ENCODE assay signal across 1 cellular context in the genomic region with DNA sequence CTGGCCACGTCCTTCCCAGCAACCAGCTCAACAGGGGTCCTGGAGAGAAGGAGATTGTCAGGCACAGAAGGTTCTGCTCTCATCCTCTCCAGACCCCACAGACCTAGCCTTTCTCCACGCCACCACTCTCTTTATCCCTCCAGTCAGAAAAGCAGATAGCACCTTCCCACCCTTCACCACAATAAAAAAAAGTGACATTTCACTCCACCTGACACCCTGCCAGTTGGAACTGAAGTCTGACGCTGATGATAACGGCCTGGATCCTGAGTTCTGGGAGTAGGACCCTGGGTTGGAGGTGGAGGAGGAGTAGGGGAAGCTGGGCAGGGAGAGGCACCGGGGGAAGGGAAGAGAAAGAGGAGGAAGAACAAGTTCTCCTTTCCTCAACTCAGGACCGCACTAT.
TF ChIP-seq lines count a peak whose summit lies in the region.

No MANE protein-coding gene starts in this region.

TF ChIP-seq in K562, 482 proteins besides CTCF, POLR2A, EP300 and RAD21 (continued from another document and continues in another):
- TF ChIP-seq, protein P1, sequence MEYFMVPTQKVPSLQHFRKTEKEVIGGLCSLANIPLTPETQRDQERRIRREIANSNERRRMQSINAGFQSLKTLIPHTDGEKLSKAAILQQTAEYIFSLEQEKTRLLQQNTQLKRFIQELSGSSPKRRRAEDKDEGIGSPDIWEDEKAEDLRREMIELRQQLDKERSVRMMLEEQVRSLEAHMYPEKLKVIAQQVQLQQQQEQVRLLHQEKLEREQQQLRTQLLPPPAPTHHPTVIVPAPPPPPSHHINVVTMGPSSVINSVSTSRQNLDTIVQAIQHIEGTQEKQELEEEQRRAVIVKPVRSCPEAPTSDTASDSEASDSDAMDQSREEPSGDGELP (CRISPR knock-in tag; IDR thresholded peaks at IDR 0.05; ENCODE audit: borderline replicate concordance), result peak; percentile 46; the same call in 1 of the 2 replicates
- no peak for TF ChIP-seq FOXK1 (CRISPR knock-in tag; IDR thresholded peaks at IDR 0.05; ENCODE audit: borderline replicate concordance)
- TF ChIP-seq SREBF1 (IDR thresholded peaks at IDR 0.05; ENCODE audit: borderline replicate concordance, low read depth, low read length), result no peak
- TF ChIP-seq, protein P2, sequence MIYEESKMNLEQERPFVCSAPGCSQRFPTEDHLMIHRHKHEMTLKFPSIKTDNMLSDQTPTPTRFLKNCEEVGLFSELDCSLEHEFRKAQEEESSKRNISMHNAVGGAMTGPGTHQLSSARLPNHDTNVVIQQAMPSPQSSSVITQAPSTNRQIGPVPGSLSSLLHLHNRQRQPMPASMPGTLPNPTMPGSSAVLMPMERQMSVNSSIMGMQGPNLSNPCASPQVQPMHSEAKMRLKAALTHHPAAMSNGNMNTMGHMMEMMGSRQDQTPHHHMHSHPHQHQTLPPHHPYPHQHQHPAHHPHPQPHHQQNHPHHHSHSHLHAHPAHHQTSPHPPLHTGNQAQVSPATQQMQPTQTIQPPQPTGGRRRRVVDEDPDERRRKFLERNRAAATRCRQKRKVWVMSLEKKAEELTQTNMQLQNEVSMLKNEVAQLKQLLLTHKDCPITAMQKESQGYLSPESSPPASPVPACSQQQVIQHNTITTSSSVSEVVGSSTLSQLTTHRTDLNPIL (CRISPR knock-in tag; IDR thresholded peaks at IDR 0.05), result no peak
- TF ChIP-seq, protein P3, sequence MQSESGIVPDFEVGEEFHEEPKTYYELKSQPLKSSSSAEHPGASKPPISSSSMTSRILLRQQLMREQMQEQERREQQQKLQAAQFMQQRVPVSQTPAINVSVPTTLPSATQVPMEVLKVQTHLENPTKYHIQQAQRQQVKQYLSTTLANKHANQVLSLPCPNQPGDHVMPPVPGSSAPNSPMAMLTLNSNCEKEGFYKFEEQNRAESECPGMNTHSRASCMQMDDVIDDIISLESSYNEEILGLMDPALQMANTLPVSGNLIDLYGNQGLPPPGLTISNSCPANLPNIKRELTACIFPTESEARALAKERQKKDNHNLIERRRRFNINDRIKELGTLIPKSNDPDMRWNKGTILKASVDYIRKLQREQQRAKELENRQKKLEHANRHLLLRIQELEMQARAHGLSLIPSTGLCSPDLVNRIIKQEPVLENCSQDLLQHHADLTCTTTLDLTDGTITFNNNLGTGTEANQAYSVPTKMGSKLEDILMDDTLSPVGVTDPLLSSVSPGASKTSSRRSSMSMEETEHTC (IDR thresholded peaks at IDR 0.05), result no peak
- TF ChIP-seq, protein P4, sequence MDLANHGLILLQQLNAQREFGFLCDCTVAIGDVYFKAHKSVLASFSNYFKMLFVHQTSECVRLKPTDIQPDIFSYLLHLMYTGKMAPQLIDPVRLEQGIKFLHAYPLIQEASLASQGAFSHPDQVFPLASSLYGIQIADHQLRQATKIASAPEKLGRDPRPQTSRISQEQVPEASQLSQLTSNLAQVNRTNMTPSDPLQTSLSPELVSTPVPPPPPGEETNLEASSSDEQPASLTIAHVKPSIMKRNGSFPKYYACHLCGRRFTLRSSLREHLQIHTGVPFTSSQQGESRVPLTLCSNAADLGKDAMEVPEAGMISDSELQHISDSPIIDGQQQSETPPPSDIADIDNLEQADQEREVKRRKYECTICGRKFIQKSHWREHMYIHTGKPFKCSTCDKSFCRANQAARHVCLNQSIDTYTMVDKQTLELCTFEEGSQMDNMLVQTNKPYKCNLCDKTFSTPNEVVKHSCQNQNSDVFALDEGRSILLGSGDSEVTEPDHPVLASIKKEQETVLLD (IDR thresholded peaks at IDR 0.05), result peak; percentile 56; the same call in 1 of the 2 replicates
- TF ChIP-seq HCFC1 (IDR thresholded peaks at IDR 0.05; ENCODE audit: low read depth, low read length), result no peak
- TF ChIP-seq PHB2 (IDR thresholded peaks at IDR 0.05; ENCODE audit: low read depth), result no peak
- no peak for TF ChIP-seq ZNF584 (CRISPR knock-in tag; IDR thresholded peaks at IDR 0.05; ENCODE audit: low read depth)
- TF ChIP-seq BRD4 (IDR thresholded peaks at IDR 0.05), result no peak
- no peak for TF ChIP-seq ZNF695 (CRISPR knock-in tag; IDR thresholded peaks at IDR 0.05)
- TF ChIP-seq RBFOX2 (IDR thresholded peaks at IDR 0.05; ENCODE audit: low read depth, low read length), result no peak
- no peak for TF ChIP-seq ZNF766 (CRISPR knock-in tag; conservative IDR thresholded peaks at IDR 0.05)
- no peak for TF ChIP-seq ATF1 (CRISPR knock-in tag; IDR thresholded peaks at IDR 0.05)
- TF ChIP-seq ATF1 (tag; IDR thresholded peaks at IDR 0.05), result no peak
- no peak for TF ChIP-seq ASH1L (IDR thresholded peaks at IDR 0.05; ENCODE audit: borderline replicate concordance, low read depth, partially characterized antibody)
- TF ChIP-seq SP1 (CRISPR knock-in tag; IDR thresholded peaks at IDR 0.05), result no peak
- no peak for TF ChIP-seq SIRT6 (IDR thresholded peaks at IDR 0.05; ENCODE audit: low read depth, low read length)
- TF ChIP-seq HOXB6 (CRISPR knock-in tag; IDR thresholded peaks at IDR 0.05; ENCODE audit: borderline replicate concordance), result no peak
- TF ChIP-seq ZNF668 (CRISPR knock-in tag; IDR thresholded peaks at IDR 0.05), result no peak
- TF ChIP-seq SMARCE1 (IDR thresholded peaks at IDR 0.05), result peak; percentile 68
- no peak for TF ChIP-seq PHF21A (IDR thresholded peaks at IDR 0.05; ENCODE audit: borderline replicate concordance, low read depth)
- TF ChIP-seq, protein P5, sequence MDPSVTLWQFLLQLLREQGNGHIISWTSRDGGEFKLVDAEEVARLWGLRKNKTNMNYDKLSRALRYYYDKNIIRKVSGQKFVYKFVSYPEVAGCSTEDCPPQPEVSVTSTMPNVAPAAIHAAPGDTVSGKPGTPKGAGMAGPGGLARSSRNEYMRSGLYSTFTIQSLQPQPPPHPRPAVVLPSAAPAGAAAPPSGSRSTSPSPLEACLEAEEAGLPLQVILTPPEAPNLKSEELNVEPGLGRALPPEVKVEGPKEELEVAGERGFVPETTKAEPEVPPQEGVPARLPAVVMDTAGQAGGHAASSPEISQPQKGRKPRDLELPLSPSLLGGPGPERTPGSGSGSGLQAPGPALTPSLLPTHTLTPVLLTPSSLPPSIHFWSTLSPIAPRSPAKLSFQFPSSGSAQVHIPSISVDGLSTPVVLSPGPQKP (CRISPR knock-in tag; IDR thresholded peaks at IDR 0.05), result no peak
- peak; percentile 60 to 73; a peak in 3 of 4 replicates for TF ChIP-seq TRIM24 (IDR thresholded peaks at IDR 0.05)
- TF ChIP-seq MAFF (IDR thresholded peaks at IDR 0.05; ENCODE audit: low read length), result 0 out of 2 replicates have a peak, but pooled peaks have one; percentile 40
- TF ChIP-seq ZNF3 (CRISPR knock-in tag; IDR thresholded peaks at IDR 0.05), result no peak
- TF ChIP-seq, protein P6, sequence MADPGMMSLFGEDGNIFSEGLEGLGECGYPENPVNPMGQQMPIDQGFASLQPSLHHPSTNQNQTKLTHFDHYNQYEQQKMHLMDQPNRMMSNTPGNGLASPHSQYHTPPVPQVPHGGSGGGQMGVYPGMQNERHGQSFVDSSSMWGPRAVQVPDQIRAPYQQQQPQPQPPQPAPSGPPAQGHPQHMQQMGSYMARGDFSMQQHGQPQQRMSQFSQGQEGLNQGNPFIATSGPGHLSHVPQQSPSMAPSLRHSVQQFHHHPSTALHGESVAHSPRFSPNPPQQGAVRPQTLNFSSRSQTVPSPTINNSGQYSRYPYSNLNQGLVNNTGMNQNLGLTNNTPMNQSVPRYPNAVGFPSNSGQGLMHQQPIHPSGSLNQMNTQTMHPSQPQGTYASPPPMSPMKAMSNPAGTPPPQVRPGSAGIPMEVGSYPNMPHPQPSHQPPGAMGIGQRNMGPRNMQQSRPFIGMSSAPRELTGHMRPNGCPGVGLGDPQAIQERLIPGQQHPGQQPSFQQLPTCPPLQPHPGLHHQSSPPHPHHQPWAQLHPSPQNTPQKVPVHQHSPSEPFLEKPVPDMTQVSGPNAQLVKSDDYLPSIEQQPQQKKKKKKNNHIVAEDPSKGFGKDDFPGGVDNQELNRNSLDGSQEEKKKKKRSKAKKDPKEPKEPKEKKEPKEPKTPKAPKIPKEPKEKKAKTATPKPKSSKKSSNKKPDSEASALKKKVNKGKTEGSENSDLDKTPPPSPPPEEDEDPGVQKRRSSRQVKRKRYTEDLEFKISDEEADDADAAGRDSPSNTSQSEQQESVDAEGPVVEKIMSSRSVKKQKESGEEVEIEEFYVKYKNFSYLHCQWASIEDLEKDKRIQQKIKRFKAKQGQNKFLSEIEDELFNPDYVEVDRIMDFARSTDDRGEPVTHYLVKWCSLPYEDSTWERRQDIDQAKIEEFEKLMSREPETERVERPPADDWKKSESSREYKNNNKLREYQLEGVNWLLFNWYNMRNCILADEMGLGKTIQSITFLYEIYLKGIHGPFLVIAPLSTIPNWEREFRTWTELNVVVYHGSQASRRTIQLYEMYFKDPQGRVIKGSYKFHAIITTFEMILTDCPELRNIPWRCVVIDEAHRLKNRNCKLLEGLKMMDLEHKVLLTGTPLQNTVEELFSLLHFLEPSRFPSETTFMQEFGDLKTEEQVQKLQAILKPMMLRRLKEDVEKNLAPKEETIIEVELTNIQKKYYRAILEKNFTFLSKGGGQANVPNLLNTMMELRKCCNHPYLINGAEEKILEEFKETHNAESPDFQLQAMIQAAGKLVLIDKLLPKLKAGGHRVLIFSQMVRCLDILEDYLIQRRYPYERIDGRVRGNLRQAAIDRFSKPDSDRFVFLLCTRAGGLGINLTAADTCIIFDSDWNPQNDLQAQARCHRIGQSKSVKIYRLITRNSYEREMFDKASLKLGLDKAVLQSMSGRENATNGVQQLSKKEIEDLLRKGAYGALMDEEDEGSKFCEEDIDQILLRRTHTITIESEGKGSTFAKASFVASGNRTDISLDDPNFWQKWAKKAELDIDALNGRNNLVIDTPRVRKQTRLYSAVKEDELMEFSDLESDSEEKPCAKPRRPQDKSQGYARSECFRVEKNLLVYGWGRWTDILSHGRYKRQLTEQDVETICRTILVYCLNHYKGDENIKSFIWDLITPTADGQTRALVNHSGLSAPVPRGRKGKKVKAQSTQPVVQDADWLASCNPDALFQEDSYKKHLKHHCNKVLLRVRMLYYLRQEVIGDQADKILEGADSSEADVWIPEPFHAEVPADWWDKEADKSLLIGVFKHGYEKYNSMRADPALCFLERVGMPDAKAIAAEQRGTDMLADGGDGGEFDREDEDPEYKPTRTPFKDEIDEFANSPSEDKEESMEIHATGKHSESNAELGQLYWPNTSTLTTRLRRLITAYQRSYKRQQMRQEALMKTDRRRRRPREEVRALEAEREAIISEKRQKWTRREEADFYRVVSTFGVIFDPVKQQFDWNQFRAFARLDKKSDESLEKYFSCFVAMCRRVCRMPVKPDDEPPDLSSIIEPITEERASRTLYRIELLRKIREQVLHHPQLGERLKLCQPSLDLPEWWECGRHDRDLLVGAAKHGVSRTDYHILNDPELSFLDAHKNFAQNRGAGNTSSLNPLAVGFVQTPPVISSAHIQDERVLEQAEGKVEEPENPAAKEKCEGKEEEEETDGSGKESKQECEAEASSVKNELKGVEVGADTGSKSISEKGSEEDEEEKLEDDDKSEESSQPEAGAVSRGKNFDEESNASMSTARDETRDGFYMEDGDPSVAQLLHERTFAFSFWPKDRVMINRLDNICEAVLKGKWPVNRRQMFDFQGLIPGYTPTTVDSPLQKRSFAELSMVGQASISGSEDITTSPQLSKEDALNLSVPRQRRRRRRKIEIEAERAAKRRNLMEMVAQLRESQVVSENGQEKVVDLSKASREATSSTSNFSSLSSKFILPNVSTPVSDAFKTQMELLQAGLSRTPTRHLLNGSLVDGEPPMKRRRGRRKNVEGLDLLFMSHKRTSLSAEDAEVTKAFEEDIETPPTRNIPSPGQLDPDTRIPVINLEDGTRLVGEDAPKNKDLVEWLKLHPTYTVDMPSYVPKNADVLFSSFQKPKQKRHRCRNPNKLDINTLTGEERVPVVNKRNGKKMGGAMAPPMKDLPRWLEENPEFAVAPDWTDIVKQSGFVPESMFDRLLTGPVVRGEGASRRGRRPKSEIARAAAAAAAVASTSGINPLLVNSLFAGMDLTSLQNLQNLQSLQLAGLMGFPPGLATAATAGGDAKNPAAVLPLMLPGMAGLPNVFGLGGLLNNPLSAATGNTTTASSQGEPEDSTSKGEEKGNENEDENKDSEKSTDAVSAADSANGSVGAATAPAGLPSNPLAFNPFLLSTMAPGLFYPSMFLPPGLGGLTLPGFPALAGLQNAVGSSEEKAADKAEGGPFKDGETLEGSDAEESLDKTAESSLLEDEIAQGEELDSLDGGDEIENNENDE (IDR thresholded peaks at IDR 0.05; ENCODE audit: low read depth, low read length), result no peak
- TF ChIP-seq, protein P7, sequence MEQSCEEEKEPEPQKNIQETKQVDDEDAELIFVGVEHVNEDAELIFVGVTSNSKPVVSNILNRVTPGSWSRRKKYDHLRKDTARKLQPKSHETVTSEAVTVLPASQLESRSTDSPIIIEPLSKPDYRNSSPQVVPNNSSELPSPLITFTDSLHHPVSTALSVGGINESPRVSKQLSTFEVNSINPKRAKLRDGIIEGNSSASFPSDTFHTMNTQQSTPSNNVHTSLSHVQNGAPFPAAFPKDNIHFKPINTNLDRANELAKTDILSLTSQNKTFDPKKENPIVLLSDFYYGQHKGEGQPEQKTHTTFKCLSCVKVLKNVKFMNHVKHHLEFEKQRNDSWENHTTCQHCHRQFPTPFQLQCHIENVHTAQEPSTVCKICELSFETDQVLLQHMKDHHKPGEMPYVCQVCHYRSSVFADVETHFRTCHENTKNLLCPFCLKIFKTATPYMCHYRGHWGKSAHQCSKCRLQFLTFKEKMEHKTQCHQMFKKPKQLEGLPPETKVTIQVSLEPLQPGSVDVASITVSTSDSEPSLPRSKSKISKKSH (CRISPR knock-in tag; IDR thresholded peaks at IDR 0.05), result no peak
- TF ChIP-seq SMC3 (conservative IDR thresholded peaks at IDR 0.05; ENCODE audit: insufficient read depth, low read depth, low read length), result no peak
- TF ChIP-seq, protein P8, sequence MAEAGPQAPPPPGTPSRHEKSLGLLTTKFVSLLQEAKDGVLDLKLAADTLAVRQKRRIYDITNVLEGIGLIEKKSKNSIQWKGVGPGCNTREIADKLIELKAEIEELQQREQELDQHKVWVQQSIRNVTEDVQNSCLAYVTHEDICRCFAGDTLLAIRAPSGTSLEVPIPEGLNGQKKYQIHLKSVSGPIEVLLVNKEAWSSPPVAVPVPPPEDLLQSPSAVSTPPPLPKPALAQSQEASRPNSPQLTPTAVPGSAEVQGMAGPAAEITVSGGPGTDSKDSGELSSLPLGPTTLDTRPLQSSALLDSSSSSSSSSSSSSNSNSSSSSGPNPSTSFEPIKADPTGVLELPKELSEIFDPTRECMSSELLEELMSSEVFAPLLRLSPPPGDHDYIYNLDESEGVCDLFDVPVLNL (CRISPR knock-in tag; IDR thresholded peaks at IDR 0.05; ENCODE audit: low read depth), result no peak
- TF ChIP-seq SRSF7 (optimal IDR thresholded peaks at IDR 0.05; ENCODE audit: low read depth, low read length), result no peak
